Comparison of ENCODE assay signal across 9 cellular contexts in genomic region chr3:173553635-173554280, GRCh38.
DNase-seq lines count a peak whose midpoint lies in the region; ATAC-seq and TF ChIP-seq lines count a peak whose summit lies in the region.
"Had no signal": no experiment of that assay in that cellular context is flagged by ENCODE, and none has a peak within 500 bp of the region (broad histone marks: within the 10 kb centered on the region; RNA-seq: fewer than 3 reads in every experiment).

No MANE protein-coding gene starts in this region.

- H3K27ac Mint-ChIP-seq in endothelial cell (ENCODE audit: unreplicated experiment), result no peak overlapping the region
- no peak overlapping the region for H3K27ac Mint-ChIP-seq in CD8-positive, alpha-beta T cell

- H3K4me1 Mint-ChIP-seq in endothelial cell (ENCODE audit: unreplicated experiment), result peaks cover 3% of the 10 kb centered on the region
- H3K4me1 Mint-ChIP-seq in CD8-positive, alpha-beta T cell (ENCODE audit: low read depth), result no peaks in the 10 kb centered on the region

- H3K36me3 Mint-ChIP-seq in endothelial cell (ENCODE audit: low read depth, unreplicated experiment), result no peaks in the 10 kb centered on the region
- H3K36me3 Mint-ChIP-seq in CD8-positive, alpha-beta T cell, result no peaks in the 10 kb centered on the region

- no CpG with 5 or more reads among the region's 3 CpGs for WGBS in neuronal stem cell (ENCODE audit: extremely low coverage in 2 of 2, insufficient read length in 2 of 2, insufficient replicate concordance in 1 of 2), 2 donors

- intact Hi-C loops in CD8-positive, alpha-beta T cell (cut with DNase I, micrococcal nuclease), result no loop called here

- H2AFZ ChIP-seq in neuronal stem cell (ENCODE audit: low read length), result peak overlapping the region; percentile 46

- H2BK5ac ChIP-seq in neuronal stem cell (ENCODE audit: low read length), result no peak overlapping the region

- DNase-seq in AG09309 (ENCODE audit: low read depth) (peak; percentile 23), NCI-H774 (lab: John Stamatoyannopoulos, UW) (peak; percentile 7), endothelial cell (ENCODE audit: low spot score) (peak; percentile 14), neuronal stem cell (ENCODE audit: low spot score) (peak; percentile 27), NOMO-1 (lab: John Stamatoyannopoulos, UW; ENCODE audit: unreplicated experiment in 2 of 2) (no peak), NOMO-1 treated with DMSO at 0.1 percent for 48 hours (lab: John Stamatoyannopoulos, UW; ENCODE audit: unreplicated experiment) (no peak)
- no peak for DNase-seq in CD8-positive, alpha-beta T cell

- H2AK5ac ChIP-seq in neuronal stem cell (ENCODE audit: low read depth, low read length), result no peak overlapping the region

- no peak overlapping the region for H3K27ac ChIP-seq in neuronal stem cell (replicated peaks; ENCODE audit: low read length)
- H3K27ac ChIP-seq in CD8-positive, alpha-beta T cell (ENCODE audit: low read depth, low read length), result no peak overlapping the region
- H3K27ac ChIP-seq: epithelial cell of prostate had no signal

- no peaks in the 10 kb centered on the region for H3K9me3 Mint-ChIP-seq in endothelial cell (ENCODE audit: unreplicated experiment)
- peaks cover 3% of the 10 kb centered on the region for H3K9me3 Mint-ChIP-seq in CD8-positive, alpha-beta T cell

- H3K27me3 ChIP-seq in neuronal stem cell (ENCODE audit: control insufficient read depth in 3 of 3, insufficient read depth in 3 of 3, low read depth in 1 of 3, low read length in 3 of 3), result no peaks in the 10 kb centered on the region
- H3K27me3 ChIP-seq in CD8-positive, alpha-beta T cell (ENCODE audit: insufficient read depth, low read length), result no peaks in the 10 kb centered on the region

- H3K9ac ChIP-seq in neuronal stem cell (ENCODE audit: low read depth, low read length, poor library complexity), result no peak overlapping the region

- CTCF ChIA-PET in CD8-positive, alpha-beta T cell (lab: Charles Lee), result no interaction called here

- H4K91ac ChIP-seq in neuronal stem cell (ENCODE audit: low read depth, low read length, poor library complexity), result no peak overlapping the region

- no peak overlapping the region for H3K4me2 ChIP-seq in neuronal stem cell (ENCODE audit: insufficient read depth, low read length, poor library complexity, severe bottlenecking)

- POLR2A ChIA-PET in CD8-positive, alpha-beta T cell (lab: Charles Lee), result no interaction called here

- H3K4me3 ChIP-seq in AG09309 (ENCODE audit: control insufficient read depth, low read depth, low read length), result no peak overlapping the region
- H3K4me3 ChIP-seq in neuronal stem cell (ENCODE audit: low read length in 2 of 2), result no peak overlapping the region
- H3K4me3 ChIP-seq in CD8-positive, alpha-beta T cell (ENCODE audit: low read depth, low read length), result no peak overlapping the region

- H2BK15ac ChIP-seq in neuronal stem cell (ENCODE audit: low read length), result no peak overlapping the region

- H3K9me3 ChIP-seq in neuronal stem cell (replicated peaks in 1 of 2; ENCODE audit: control insufficient read depth in 2 of 2, insufficient read depth in 1 of 2, low read depth in 1 of 2, low read length in 2 of 2), result no peaks in the 10 kb centered on the region
- no peaks in the 10 kb centered on the region for H3K9me3 ChIP-seq in CD8-positive, alpha-beta T cell (ENCODE audit: low read length)

- H4K8ac ChIP-seq in neuronal stem cell (ENCODE audit: low read depth, low read length), result no peak overlapping the region

- no peak overlapping the region for H3K23ac ChIP-seq in neuronal stem cell (ENCODE audit: low read depth, low read length, poor library complexity)

- peak; percentile 60 for ATAC-seq in GM19463 (IDR thresholded peaks at IDR 0.05; ENCODE audit: unreplicated experiment)
- ATAC-seq in CD8-positive, alpha-beta T cell, result no peak

- no peak overlapping the region for H3K14ac ChIP-seq in neuronal stem cell (ENCODE audit: low read length)

- no peaks in the 10 kb centered on the region for H3K36me3 ChIP-seq in neuronal stem cell (replicated peaks in 1 of 2; ENCODE audit: control insufficient read depth in 2 of 2, insufficient read depth in 2 of 2, low read length in 2 of 2)
- H3K36me3 ChIP-seq in CD8-positive, alpha-beta T cell (ENCODE audit: insufficient read depth, low read length), result no peaks in the 10 kb centered on the region

- TF ChIP-seq CTCF in AG09309 (IDR thresholded peaks at IDR 0.05; ENCODE audit: control insufficient read depth, insufficient read depth, low read depth, low read length, missing control alignments) (peak; percentile 82), endothelial cell (IDR thresholded peaks at IDR 0.05; ENCODE audit: unreplicated experiment) (peak; percentile 41)
- TF ChIP-seq CTCF in CD8-positive, alpha-beta T cell (IDR thresholded peaks at IDR 0.05), result no peak

- no peak overlapping the region for H3K4ac ChIP-seq in neuronal stem cell (ENCODE audit: low read length)

- H3K79me1 ChIP-seq in neuronal stem cell (ENCODE audit: low read depth, low read length), result no peaks in the 10 kb centered on the region

- H3K4me3 Mint-ChIP-seq in endothelial cell (ENCODE audit: unreplicated experiment), result no peak overlapping the region
- no peak overlapping the region for H3K4me3 Mint-ChIP-seq in CD8-positive, alpha-beta T cell

- H3K4me1 ChIP-seq in neuronal stem cell (ENCODE audit: control insufficient read depth in 2 of 2, insufficient read depth in 1 of 2, low read depth in 1 of 2, low read length in 2 of 2), result peaks cover 2 to 4% of the 10 kb centered on the region in 2 donors
- H3K4me1 ChIP-seq in CD8-positive, alpha-beta T cell (ENCODE audit: insufficient read depth, low read length), result no peaks in the 10 kb centered on the region

- no peak overlapping the region for H3K18ac ChIP-seq in neuronal stem cell (ENCODE audit: low read length)

- no peaks in the 10 kb centered on the region for H3K27me3 Mint-ChIP-seq in endothelial cell (ENCODE audit: unreplicated experiment)
- H3K27me3 Mint-ChIP-seq in CD8-positive, alpha-beta T cell (ENCODE audit: low read depth), result no peaks in the 10 kb centered on the region

- H2BK120ac ChIP-seq in neuronal stem cell (ENCODE audit: low read depth, low read length), result no peak overlapping the region

- H2BK12ac ChIP-seq in neuronal stem cell (ENCODE audit: low read length), result no peak overlapping the region

Comparison
In these comparisons a context has a peak if more than half of its experiments do, and no peak if none do; other contexts are left out.
1. DNase-seq: peak in AG09309 (single experiment), NCI-H774 (single experiment), endothelial cell (single experiment) and neuronal stem cell (single experiment); none in NOMO-1 (0 of 2), NOMO-1 treated with DMSO at 0.1 percent for 48 hours (single experiment) and CD8-positive, alpha-beta T cell (0 of 7).